Comparison of ENCODE assay signal across 2 cellular contexts in genomic region chr18:76115580-76115979, GRCh38.
TF ChIP-seq lines count a peak whose summit lies in the region.

No MANE protein-coding gene starts in this region.

TF ChIP-seq in HepG2, 621 proteins besides CTCF, POLR2A, EP300 and RAD21:
- TF ChIP-seq CREB3 (CRISPR knock-in tag; IDR thresholded peaks at IDR 0.05) (no peak), MNT (IDR thresholded peaks at IDR 0.05) (peak; percentile 96)

TF ChIP-seq in H1, 55 proteins besides CTCF, POLR2A, EP300 and RAD21:
- TF ChIP-seq JUND (IDR thresholded peaks at IDR 0.05; ENCODE audit: low read length): no peak
